8 cellular contexts compared by ENCODE assay signal in genomic region chr17:46291618-46292017, GRCh38. TPM values are rescaled to one million over a fixed set of nuclear protein-coding genes. Genes with fewer than 3 reads are reported as not detected.
A peak's percentile ranks its signal among the peaks of the same experiment; 100 is the strongest.
DNase-seq lines count a peak whose midpoint lies in the region; ATAC-seq and TF ChIP-seq lines count a peak whose summit lies in the region.
"Not testable (repeated sequence)": the region's sequence is repeated elsewhere in the genome, so short reads cannot be mapped to it uniquely, and the experiment has no call there.

No MANE protein-coding gene starts in this region.

- peak overlapping the region; percentile 90 to 96 (median 94) for H3K27ac Mint-ChIP-seq in CD14-positive monocyte
- H3K27ac Mint-ChIP-seq in activated B cell treated with CpG ODN at 0.5 μM for 24 hours = peak overlapping the region; percentile 94
- peak overlapping the region; percentile 68 for H3K27ac Mint-ChIP-seq in activated naive CD8-positive, alpha-beta T cell treated with anti-CD3 and anti-CD28 coated beads for 36 hours
- peak overlapping the region; percentile 89 for H3K27ac Mint-ChIP-seq in memory B cell
- H3K27ac Mint-ChIP-seq in stimulated activated effector memory CD8-positive, alpha-beta T cell treated with anti-CD3 and anti-CD28 coated beads, Interleukin-12 subunit alpha, Interleukin-12 subunit beta, amount 100 ng/mL, for 72 hours = peak overlapping the region; percentile 6

- peak overlapping the region; percentile 45 for H3K4me2 ChIP-seq in Loucy (ENCODE audit: low read depth, low read length, poor library complexity, severe bottlenecking)

- H3K4me3 Mint-ChIP-seq in CD14-positive monocyte (peak overlapping the region; percentile 47 to 78), activated B cell treated with CpG ODN at 0.5 μM for 24 hours (peak overlapping the region; percentile 52), memory B cell (peak overlapping the region; percentile 63)
- H3K4me3 Mint-ChIP-seq in activated naive CD8-positive, alpha-beta T cell treated with anti-CD3 and anti-CD28 coated beads for 36 hours = peak overlapping the region; percentile 26
- H3K4me3 Mint-ChIP-seq in stimulated activated effector memory CD8-positive, alpha-beta T cell treated with anti-CD3 and anti-CD28 coated beads, Interleukin-12 subunit alpha, Interleukin-12 subunit beta, amount 100 ng/mL, for 72 hours = not testable (repeated sequence)

- H3K4me1 Mint-ChIP-seq in CD14-positive monocyte (peaks cover 25% of the 10 kb centered on the region), activated B cell treated with CpG ODN at 0.5 μM for 24 hours (peaks cover 31% of the 10 kb centered on the region), memory B cell (peaks cover 14% of the 10 kb centered on the region)
- H3K4me1 Mint-ChIP-seq in activated naive CD8-positive, alpha-beta T cell treated with anti-CD3 and anti-CD28 coated beads for 36 hours = peaks cover 16% of the 10 kb centered on the region
- H3K4me1 Mint-ChIP-seq in stimulated activated effector memory CD8-positive, alpha-beta T cell treated with anti-CD3 and anti-CD28 coated beads, Interleukin-12 subunit alpha, Interleukin-12 subunit beta, amount 100 ng/mL, for 72 hours = peaks cover 10% of the 10 kb centered on the region

- not testable (repeated sequence) for H3K4me3 ChIP-seq in Loucy (ENCODE audit: low read length, poor library complexity, severe bottlenecking)

- H3K27me3 ChIP-seq in Loucy (ENCODE audit: insufficient read depth, low read length, poor library complexity, severe bottlenecking) = not testable (repeated sequence)

- not testable (repeated sequence) for H3K36me3 Mint-ChIP-seq in CD14-positive monocyte; activated B cell treated with CpG ODN at 0.5 μM for 24 hours (ENCODE audit: low read depth); activated naive CD8-positive, alpha-beta T cell treated with anti-CD3 and anti-CD28 coated beads for 36 hours; memory B cell; stimulated activated effector memory CD8-positive, alpha-beta T cell treated with anti-CD3 and anti-CD28 coated beads, Interleukin-12 subunit alpha, Interleukin-12 subunit beta, amount 100 ng/mL, for 72 hours

- H3K27me3 Mint-ChIP-seq in CD14-positive monocyte (ENCODE audit: low read depth in 3 of 3); activated B cell treated with CpG ODN at 0.5 μM for 24 hours; activated naive CD8-positive, alpha-beta T cell treated with anti-CD3 and anti-CD28 coated beads for 36 hours; memory B cell: not testable (repeated sequence)

- CTCF ChIA-PET in activated B cell treated with CpG ODN at 0.5 μM for 24 hours (lab: Charles Lee) = not testable (repeated sequence)

- not testable (repeated sequence) for H3K9me3 Mint-ChIP-seq in CD14-positive monocyte; activated B cell treated with CpG ODN at 0.5 μM for 24 hours; activated naive CD8-positive, alpha-beta T cell treated with anti-CD3 and anti-CD28 coated beads for 36 hours; memory B cell; stimulated activated effector memory CD8-positive, alpha-beta T cell treated with anti-CD3 and anti-CD28 coated beads, Interleukin-12 subunit alpha, Interleukin-12 subunit beta, amount 100 ng/mL, for 72 hours

- not testable (repeated sequence) for H4K20me1 ChIP-seq in Loucy (ENCODE audit: insufficient read depth, low read length, poor library complexity, severe bottlenecking)

- not testable (repeated sequence) for H3K36me3 ChIP-seq in Loucy (ENCODE audit: insufficient read depth, low read length)

- peak; percentile 4 for ATAC-seq in GM21528 (IDR thresholded peaks at IDR 0.05; ENCODE audit: low FRiP score, unreplicated experiment)
- ATAC-seq in activated B cell treated with CpG ODN at 0.5 μM for 24 hours (ENCODE audit: low read depth); memory B cell (ENCODE audit: low read depth); stimulated activated effector memory CD8-positive, alpha-beta T cell treated with anti-CD3 and anti-CD28 coated beads, Interleukin-12 subunit alpha, Interleukin-12 subunit beta, amount 100 ng/mL, for 72 hours: not testable (repeated sequence)

- not testable (repeated sequence) for DNase-seq in CD14-positive monocyte (ENCODE audit: low spot score); activated B cell treated with CpG ODN at 0.5 μM for 24 hours; activated naive CD8-positive, alpha-beta T cell treated with anti-CD3 and anti-CD28 coated beads for 36 hours; memory B cell (ENCODE audit: low spot score in 2 of 2); stimulated activated effector memory CD8-positive, alpha-beta T cell treated with anti-CD3 and anti-CD28 coated beads, Interleukin-12 subunit alpha, Interleukin-12 subunit beta, amount 100 ng/mL, for 72 hours (ENCODE audit: low spot score in 2 of 2)

- not testable (repeated sequence) for H3K79me2 ChIP-seq in Loucy (ENCODE audit: insufficient read depth, low read length)

- not testable (repeated sequence) for H3F3A ChIP-seq in Loucy (ENCODE audit: low read depth)

- intact Hi-C loops in CD14-positive monocyte (cut with micrococcal nuclease); activated B cell treated with CpG ODN at 0.5 μM for 24 hours (cut with micrococcal nuclease): not testable (repeated sequence)

- POLR2A ChIA-PET in activated B cell treated with CpG ODN at 0.5 μM for 24 hours (lab: Charles Lee) = not testable (repeated sequence)

- peaks cover 14% of the 10 kb centered on the region for H3K4me1 ChIP-seq in Loucy (ENCODE audit: insufficient read depth, low read length, poor library complexity, severe bottlenecking)

- H3K9ac ChIP-seq in Loucy (ENCODE audit: low read depth, low read length, poor library complexity, severe bottlenecking) = peak overlapping the region; percentile 42

- H3K27ac ChIP-seq in cingulate gyrus (ENCODE audit: low read depth, low read length) = peak overlapping the region; percentile 23

- not testable (repeated sequence) for TF ChIP-seq CTCF in CD14-positive monocyte (IDR thresholded peaks at IDR 0.05); Loucy (conservative IDR thresholded peaks at IDR 0.05; ENCODE audit: low read length); activated B cell treated with CpG ODN at 0.5 μM for 24 hours (IDR thresholded peaks at IDR 0.05)

- H2AFZ ChIP-seq in Loucy (ENCODE audit: low read length) = peak overlapping the region; percentile 89

- not testable (repeated sequence) for H3K9me2 ChIP-seq in Loucy (replicated peaks; ENCODE audit: low read depth, low read length)

- not testable (repeated sequence) for H3K9me3 ChIP-seq in Loucy (ENCODE audit: insufficient read depth, low read depth, low read length)

RNA-seq across cellular contexts. Expression of gene LRRC37A, which starts 3.3 kb away (rescaled TPM):
- under 1 TPM; 0.23 to 0.38 TPM for polyA plus RNA-seq in CD14-positive monocyte
- total RNA-seq in activated B cell treated with CpG ODN at 0.5 μM for 24 hours = 10.0 and 12.3 TPM in 2 replicates
- total RNA-seq in activated naive CD8-positive, alpha-beta T cell treated with anti-CD3 and anti-CD28 coated beads for 36 hours = 1 to 10 TPM; 1.5 to 1.7 TPM

Comparison
In these comparisons a context has a peak if more than half of its experiments do, and no peak if none do; other contexts are left out.
1. H3K27ac Mint-ChIP-seq: peak in every context shown above with its lines; median percentile 94 in CD14-positive monocyte; 94 in activated B cell treated with CpG ODN at 0.5 μM for 24 hours; 89 in memory B cell; 68 in activated naive CD8-positive, alpha-beta T cell treated with anti-CD3 and anti-CD28 coated beads for 36 hours; 6 in stimulated activated effector memory CD8-positive, alpha-beta T cell treated with anti-CD3 and anti-CD28 coated beads, Interleukin-12 subunit alpha, Interleukin-12 subunit beta, amount 100 ng/mL, for 72 hours.